Comparison of ENCODE assay signal across 1 cellular context in genomic region chr10:116974442-116975005, GRCh38.
TF ChIP-seq lines count a peak whose summit lies in the region.

No MANE protein-coding gene starts in this region.

TF ChIP-seq in HEK293, 187 proteins besides CTCF, POLR2A, EP300 and RAD21 (continued from another document and continues in another):
- TF ChIP-seq PATZ1 (tag by site-specific recombination; IDR thresholded peaks at IDR 0.05): peak; percentile 82
- no peak for TF ChIP-seq ZNF37A (tag by site-specific recombination; IDR thresholded peaks at IDR 0.05)
- TF ChIP-seq ZNF580 (tag by site-specific recombination; IDR thresholded peaks at IDR 0.05): no peak
- no peak for TF ChIP-seq SCRT1 (tag by site-specific recombination; IDR thresholded peaks at IDR 0.05; ENCODE audit: borderline replicate concordance)
- TF ChIP-seq ZEB2 (tag by site-specific recombination; IDR thresholded peaks at IDR 0.05): peak; percentile 94
- no peak for TF ChIP-seq ZNF133 (tag by site-specific recombination; IDR thresholded peaks at IDR 0.05)
- TF ChIP-seq ZNF175 (tag by site-specific recombination; IDR thresholded peaks at IDR 0.05): no peak
- TF ChIP-seq KLF10 (tag by site-specific recombination; IDR thresholded peaks at IDR 0.05): peak; percentile 48; the same call in 1 of the 2 replicates
- no peak for TF ChIP-seq KLF16 (tag by site-specific recombination; IDR thresholded peaks at IDR 0.05)
- 0 out of 2 replicates have a peak, but pooled peaks have one; percentile 12 for TF ChIP-seq ATF2 (tag by site-specific recombination; IDR thresholded peaks at IDR 0.05; ENCODE audit: low read depth)
- TF ChIP-seq ZNF707 (tag by site-specific recombination; IDR thresholded peaks at IDR 0.05): no peak
- no peak for TF ChIP-seq ZNF514 (tag by site-specific recombination; IDR thresholded peaks at IDR 0.05)
- TF ChIP-seq ZNF629 (tag by site-specific recombination; IDR thresholded peaks at IDR 0.05): peak; percentile 87
- peak; percentile 79 for TF ChIP-seq PRDM1 (tag by site-specific recombination; IDR thresholded peaks at IDR 0.05)
- TF ChIP-seq SCRT2 (tag by site-specific recombination; IDR thresholded peaks at IDR 0.05): peak; percentile 76
- no peak for TF ChIP-seq ZNF544 (tag by site-specific recombination; IDR thresholded peaks at IDR 0.05)
- peak; percentile 14; the same call in 1 of the 2 replicates for TF ChIP-seq SP3 (tag by site-specific recombination; IDR thresholded peaks at IDR 0.05)
- no peak for TF ChIP-seq ZNF596 (tag by site-specific recombination; IDR thresholded peaks at IDR 0.05)
- peak; percentile 50; the same call in 1 of the 2 replicates for TF ChIP-seq ZNF843 (tag by site-specific recombination; IDR thresholded peaks at IDR 0.05)
- no peak for TF ChIP-seq GLIS2 (tag by site-specific recombination; IDR thresholded peaks at IDR 0.05)
- peak; percentile 24 for TF ChIP-seq TSHZ1 (tag by site-specific recombination; IDR thresholded peaks at IDR 0.05; ENCODE audit: borderline replicate concordance)
- TF ChIP-seq REST (tag by site-specific recombination; IDR thresholded peaks at IDR 0.05): no peak
- TF ChIP-seq ZNF266 (tag by site-specific recombination; IDR thresholded peaks at IDR 0.05; ENCODE audit: low read depth): no peak
- 0 out of 2 replicates have a peak, but pooled peaks have one; percentile 10 for TF ChIP-seq ZNF623 (tag by site-specific recombination; IDR thresholded peaks at IDR 0.05)
- TF ChIP-seq ZNF394 (tag by site-specific recombination; IDR thresholded peaks at IDR 0.05; ENCODE audit: borderline replicate concordance): peak; percentile 52; the same call in 1 of the 2 replicates
- no peak for TF ChIP-seq ZIC2 (tag by site-specific recombination; IDR thresholded peaks at IDR 0.05)
- no peak for TF ChIP-seq ZNF202 (tag by site-specific recombination; IDR thresholded peaks at IDR 0.05; ENCODE audit: borderline replicate concordance)
- no peak for TF ChIP-seq ZNF416 (tag by site-specific recombination; IDR thresholded peaks at IDR 0.05)
- 0 out of 2 replicates have a peak, but pooled peaks have one; percentile 52 for TF ChIP-seq ZNF2 (tag by site-specific recombination; IDR thresholded peaks at IDR 0.05)
- no peak for TF ChIP-seq ZNF658 (tag by site-specific recombination; IDR thresholded peaks at IDR 0.05)
- TF ChIP-seq ZNF398 (tag by site-specific recombination; IDR thresholded peaks at IDR 0.05): 0 out of 2 replicates have a peak, but pooled peaks have one; percentile 38
- 0 out of 2 replicates have a peak, but pooled peaks have one; percentile 18 for TF ChIP-seq ZNF324 (tag by site-specific recombination; IDR thresholded peaks at IDR 0.05)
- TF ChIP-seq ZNF114 (tag by site-specific recombination; IDR thresholded peaks at IDR 0.05): no peak
- TF ChIP-seq ZNF473 (tag by site-specific recombination; IDR thresholded peaks at IDR 0.05): no peak
- TF ChIP-seq ZNF654 (tag by site-specific recombination; IDR thresholded peaks at IDR 0.05; ENCODE audit: low read depth): peak; percentile 5; the same call in 1 of the 2 replicates
- TF ChIP-seq HIC1 (tag by site-specific recombination; IDR thresholded peaks at IDR 0.05): peak; percentile 66
- no peak for TF ChIP-seq ZNF404 (tag by site-specific recombination; IDR thresholded peaks at IDR 0.05)
- TF ChIP-seq ZNF248 (tag by site-specific recombination; IDR thresholded peaks at IDR 0.05): no peak
- TF ChIP-seq ZNF529 (tag by site-specific recombination; IDR thresholded peaks at IDR 0.05; ENCODE audit: insufficient replicate concordance): no peak
- TF ChIP-seq ZNF274 (IDR thresholded peaks at IDR 0.05; ENCODE audit: low read length): no peak
- no peak for TF ChIP-seq ZNF274 (tag by site-specific recombination; IDR thresholded peaks at IDR 0.05; ENCODE audit: borderline replicate concordance)
- TF ChIP-seq WT1 (tag by site-specific recombination; IDR thresholded peaks at IDR 0.05): no peak
- no peak for TF ChIP-seq HOXC10 (CRISPR knock-in tag; IDR thresholded peaks at IDR 0.05)
- TF ChIP-seq ZNF426 (tag by site-specific recombination; IDR thresholded peaks at IDR 0.05): no peak
- no peak for TF ChIP-seq ZNF521 (tag by site-specific recombination; IDR thresholded peaks at IDR 0.05)
- peak; percentile 83 for TF ChIP-seq INSM2 (tag by site-specific recombination; IDR thresholded peaks at IDR 0.05)
- TF ChIP-seq ZNF366 (tag by site-specific recombination; conservative IDR thresholded peaks at IDR 0.05): 0 out of 2 replicates have a peak, but pooled peaks have one; percentile 27
- TF ChIP-seq ZNF692 (tag by site-specific recombination; IDR thresholded peaks at IDR 0.05): 0 out of 2 replicates have a peak, but pooled peaks have one; percentile 28
- TF ChIP-seq OSR2 (tag by site-specific recombination; IDR thresholded peaks at IDR 0.05): peak; percentile 92
